In genomic region chr12:82655751-82656150, GRCh38 we compare ENCODE assay signal across 24 cellular contexts.
"Had no signal": no experiment of that assay in that cellular context is flagged by ENCODE, and none has a peak within 500 bp of the region (broad histone marks: within the 10 kb centered on the region; RNA-seq: fewer than 3 reads in every experiment).

No MANE protein-coding gene starts in this region.

- H3K9me3 Mint-ChIP-seq: activated CD4-positive, alpha-beta memory T cell treated with anti-CD3 and anti-CD28 coated beads for 36 hours; activated naive CD8-positive, alpha-beta T cell treated with anti-CD3 and anti-CD28 coated beads for 36 hours; activated T-cell treated with anti-CD3 and anti-CD28 coated beads, Interleukin-2, amount 50 U/mL, for 72 hours; activated T-helper 2 cell treated with anti-CD3 and anti-CD28 coated beads, Interferon-gamma antibody, Interleukin-2, Interleukin-4, amounts not matched to agents 10 μg/mL and 5 μg/mL and 100 μg/mL, durations not matched to agents 14 hours and 24 hours and 36 hours had no signal

- H3K27me3 Mint-ChIP-seq: activated CD4-positive, alpha-beta memory T cell treated with anti-CD3 and anti-CD28 coated beads for 36 hours; activated CD4-positive, alpha-beta T cell treated with anti-CD3 and anti-CD28 coated beads, Interleukin-2, amount 10 ng/mL, durations not matched to agents 24 days and 14 days; activated naive CD4-positive, alpha-beta T cell treated with anti-CD3 and anti-CD28 coated beads, Interleukin-2, amount 10 ng/mL, durations not matched to agents 7 days and 5 days had no signal

- H3K36me3 ChIP-seq: brain microvascular endothelial cell, Peyer's patch had no signal

- H3K27me3 ChIP-seq: brain microvascular endothelial cell, Peyer's patch had no signal

- H3K4me3 Mint-ChIP-seq: activated CD4-positive, alpha-beta memory T cell treated with anti-CD3 and anti-CD28 coated beads for 36 hours; activated CD4-positive, alpha-beta T cell treated with anti-CD3 and anti-CD28 coated beads, Interleukin-2, amount 10 ng/mL, durations not matched to agents 24 days and 14 days; activated naive CD4-positive, alpha-beta T cell treated with anti-CD3 and anti-CD28 coated beads, Interleukin-2, amount 10 ng/mL, durations not matched to agents 7 days and 5 days; activated naive CD8-positive, alpha-beta T cell treated with anti-CD3 and anti-CD28 coated beads for 36 hours; activated T-cell treated with anti-CD3 and anti-CD28 coated beads, Interleukin-2, amount 50 U/mL, for 72 hours; T-helper 1 cell treated with Interleukin-12 subunit alpha and Interleukin-12 subunit beta and Interleukin-4 antibody, amounts not matched to agents 30 μg/mL and 1 μg/mL, for 36 hours; WTC11 had no signal

- DNase-seq: activated CD4-positive, alpha-beta memory T cell treated with anti-CD3 and anti-CD28 coated beads for 36 hours; activated CD4-positive, alpha-beta T cell treated with anti-CD3 and anti-CD28 coated beads, Interleukin-2, amount 10 ng/mL, durations not matched to agents 24 days and 14 days; activated CD4-positive, CD25-positive, alpha-beta regulatory T cell treated with anti-CD3 and anti-CD28 coated beads, Interleukin-2, amount 50 U/mL, for 72 hours; activated CD8-positive, alpha-beta memory T cell treated with anti-CD3 and anti-CD28 coated beads, Interleukin-2, amount 50 U/mL, for 4 hours; activated gamma-delta T cell treated with Interleukin-2 at 50 U/mL for 16 hours; activated naive CD4-positive, alpha-beta T cell treated with anti-CD3 and anti-CD28 coated beads, Interleukin-2, amount 10 ng/mL, durations not matched to agents 7 days and 5 days; activated naive CD8-positive, alpha-beta T cell treated with anti-CD3 and anti-CD28 coated beads for 36 hours; activated T-cell treated with anti-CD3 and anti-CD28 coated beads, Interleukin-2, amount 50 U/mL, for 72 hours; brain microvascular endothelial cell; MM.1S; NCI-H1105; NCI-H1436; NCI-H187 treated with DMSO at 0.1 percent for 48 hours; NCI-H2081 treated with DMSO at 0.1 percent for 48 hours; NCI-H446; NCI-H524; NCI-H774; NK-92 treated with Interleukin-12 subunit alpha and Interleukin-12 subunit beta, amount 100 ng/mL, for 24 hours; Peyer's patch; Right ventricle myocardium superior had no signal

- H3K36me3 Mint-ChIP-seq: activated CD4-positive, alpha-beta memory T cell treated with anti-CD3 and anti-CD28 coated beads for 36 hours; activated naive CD4-positive, alpha-beta T cell treated with anti-CD3 and anti-CD28 coated beads, Interleukin-2, amount 10 ng/mL, durations not matched to agents 7 days and 5 days; activated naive CD8-positive, alpha-beta T cell treated with anti-CD3 and anti-CD28 coated beads for 36 hours had no signal

- H3K9me3 ChIP-seq: Peyer's patch had no signal

- H3K27ac ChIP-seq: brain microvascular endothelial cell, Peyer's patch, RWPE1 had no signal

- ATAC-seq: activated T-cell treated with anti-CD3 and anti-CD28 coated beads, Interleukin-2, amount 50 U/mL, for 72 hours; WTC11 had no signal

- H3K27ac Mint-ChIP-seq: activated CD4-positive, alpha-beta memory T cell treated with anti-CD3 and anti-CD28 coated beads for 36 hours; activated CD4-positive, alpha-beta T cell treated with anti-CD3 and anti-CD28 coated beads, Interleukin-2, amount 10 ng/mL, durations not matched to agents 24 days and 14 days; activated naive CD4-positive, alpha-beta T cell treated with anti-CD3 and anti-CD28 coated beads, Interleukin-2, amount 10 ng/mL, durations not matched to agents 7 days and 5 days; activated naive CD8-positive, alpha-beta T cell treated with anti-CD3 and anti-CD28 coated beads for 36 hours; activated T-cell treated with anti-CD3 and anti-CD28 coated beads, Interleukin-2, amount 50 U/mL, for 72 hours; activated T-helper 2 cell treated with anti-CD3 and anti-CD28 coated beads, Interferon-gamma antibody, Interleukin-2, Interleukin-4, amounts not matched to agents 10 μg/mL and 5 μg/mL and 100 μg/mL, durations not matched to agents 14 hours and 24 hours and 36 hours; T-helper 1 cell treated with Interleukin-12 subunit alpha and Interleukin-12 subunit beta and Interleukin-4 antibody, amounts not matched to agents 30 μg/mL and 1 μg/mL, for 36 hours; WTC11 had no signal

- H3K4me3 ChIP-seq: Peyer's patch had no signal
